22 cellular contexts compared by ENCODE assay signal in the genomic region with DNA sequence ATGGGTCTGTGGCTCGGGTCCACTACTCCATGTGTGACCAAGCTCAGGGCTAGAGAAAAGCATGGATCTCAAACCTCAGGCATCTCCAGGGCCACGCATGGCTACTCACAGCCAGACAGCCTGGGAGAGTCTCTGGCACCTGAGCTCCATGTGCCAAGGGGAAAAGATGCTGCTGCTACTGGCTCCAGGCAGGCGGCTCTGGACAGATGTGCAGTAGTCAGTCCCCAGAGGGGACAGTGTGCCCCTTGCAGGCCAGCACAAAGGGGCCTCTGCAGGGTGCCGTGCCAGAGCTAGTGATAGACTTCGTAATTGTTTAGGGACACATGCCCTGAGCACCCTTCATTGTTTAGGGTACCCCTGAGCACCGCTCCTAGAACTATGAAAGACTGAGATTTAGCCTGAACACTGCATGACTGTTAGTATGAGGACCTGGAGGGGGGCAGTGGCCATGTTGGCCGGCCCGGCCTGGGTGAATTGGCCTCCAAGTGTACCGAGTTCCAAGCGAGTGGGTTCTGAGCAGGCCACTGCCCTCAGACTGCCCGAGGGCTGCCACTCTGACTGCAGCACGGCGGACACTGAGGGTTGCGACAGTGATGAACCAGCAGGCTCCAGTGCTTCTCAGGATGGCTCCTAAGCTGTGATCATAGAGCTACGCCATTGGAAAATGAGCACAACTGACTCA.
"Had no signal": no experiment of that assay in that cellular context is flagged by ENCODE, and none has a peak within 500 bp of the region (broad histone marks: within the 10 kb centered on the region; RNA-seq: fewer than 3 reads in every experiment).

No MANE protein-coding gene starts in this region.

- H3K9me3 ChIP-seq: esophagus squamous epithelium, prostate gland, sigmoid colon, testis had no signal

- H3K4me1 Mint-ChIP-seq: immature natural killer cell; naive thymus-derived CD8-positive, alpha-beta T cell had no signal

- H3K9me3 Mint-ChIP-seq: effector memory CD8-positive, alpha-beta T cell; immature natural killer cell had no signal

- H3K27me3 Mint-ChIP-seq: dendritic cell treated with granulocyte-macrophage colony-stimulating factor and Interleukin-4, amounts not matched to agents 40 ng/mL and 50 ng/mL, for 4 days; effector memory CD8-positive, alpha-beta T cell; naive thymus-derived CD8-positive, alpha-beta T cell; stimulated activated naive CD8-positive, alpha-beta T cell treated with anti-CD3 and anti-CD28 coated beads, Interleukin-15, Interleukin-2, amounts not matched to agents 100 ng/mL and 50 ng/mL, for 24 hours had no signal

- H3K27ac Mint-ChIP-seq: dendritic cell treated with granulocyte-macrophage colony-stimulating factor and Interleukin-4, amounts not matched to agents 40 ng/mL and 50 ng/mL, for 4 days; effector memory CD8-positive, alpha-beta T cell; immature natural killer cell; naive thymus-derived CD8-positive, alpha-beta T cell; neural progenitor cell; stimulated activated naive CD8-positive, alpha-beta T cell treated with anti-CD3 and anti-CD28 coated beads, Interleukin-15, Interleukin-2, amounts not matched to agents 100 ng/mL and 50 ng/mL, for 24 hours had no signal

- H3K4me1 ChIP-seq: esophagus squamous epithelium, gastroesophageal sphincter, parathyroid adenoma, prostate gland, sigmoid colon, testis, tibial nerve had no signal

- H3K4me3 ChIP-seq: cardiac muscle cell, esophagus squamous epithelium, gastroesophageal sphincter, mucosa of descending colon, neural progenitor cell, prostate gland, sigmoid colon, skin epidermis, testis, tibial nerve had no signal

- H3K36me3 ChIP-seq: cardiac muscle cell, esophagus squamous epithelium, gastroesophageal sphincter, neural progenitor cell, prostate gland, sigmoid colon, tibial nerve had no signal

- H3K27ac ChIP-seq: cardiac muscle cell, epithelial cell of prostate, esophagus squamous epithelium, gastroesophageal sphincter, neural progenitor cell, parathyroid adenoma, prostate gland, sigmoid colon, skin epidermis, testis, tibial nerve had no signal

- ATAC-seq: effector memory CD8-positive, alpha-beta T cell; gastroesophageal sphincter; mucosa of descending colon; naive thymus-derived CD8-positive, alpha-beta T cell had no signal

- H3K4me3 Mint-ChIP-seq: dendritic cell treated with granulocyte-macrophage colony-stimulating factor and Interleukin-4, amounts not matched to agents 40 ng/mL and 50 ng/mL, for 4 days; effector memory CD8-positive, alpha-beta T cell; immature natural killer cell; naive thymus-derived CD8-positive, alpha-beta T cell; neural progenitor cell; stimulated activated naive CD8-positive, alpha-beta T cell treated with anti-CD3 and anti-CD28 coated beads, Interleukin-15, Interleukin-2, amounts not matched to agents 100 ng/mL and 50 ng/mL, for 24 hours had no signal

- H3K27me3 ChIP-seq: cardiac muscle cell, esophagus squamous epithelium, neural progenitor cell, sigmoid colon, testis, tibial nerve had no signal

- H3K36me3 Mint-ChIP-seq: immature natural killer cell; naive thymus-derived CD8-positive, alpha-beta T cell; neural progenitor cell had no signal

- DNase-seq: effector memory CD8-positive, alpha-beta T cell; esophagus squamous epithelium; foreskin fibroblast; glutamatergic neuron; immature natural killer cell; mammary epithelial cell; mucosa of descending colon; occipital lobe; sigmoid colon; stimulated activated CD4-positive, alpha-beta T cell treated with anti-CD3 and anti-CD28 coated beads, Interleukin-12 subunit alpha, Interleukin-12 subunit beta, amount 100 ng/mL, for 4 hours; testis had no signal
